In the genomic region with DNA sequence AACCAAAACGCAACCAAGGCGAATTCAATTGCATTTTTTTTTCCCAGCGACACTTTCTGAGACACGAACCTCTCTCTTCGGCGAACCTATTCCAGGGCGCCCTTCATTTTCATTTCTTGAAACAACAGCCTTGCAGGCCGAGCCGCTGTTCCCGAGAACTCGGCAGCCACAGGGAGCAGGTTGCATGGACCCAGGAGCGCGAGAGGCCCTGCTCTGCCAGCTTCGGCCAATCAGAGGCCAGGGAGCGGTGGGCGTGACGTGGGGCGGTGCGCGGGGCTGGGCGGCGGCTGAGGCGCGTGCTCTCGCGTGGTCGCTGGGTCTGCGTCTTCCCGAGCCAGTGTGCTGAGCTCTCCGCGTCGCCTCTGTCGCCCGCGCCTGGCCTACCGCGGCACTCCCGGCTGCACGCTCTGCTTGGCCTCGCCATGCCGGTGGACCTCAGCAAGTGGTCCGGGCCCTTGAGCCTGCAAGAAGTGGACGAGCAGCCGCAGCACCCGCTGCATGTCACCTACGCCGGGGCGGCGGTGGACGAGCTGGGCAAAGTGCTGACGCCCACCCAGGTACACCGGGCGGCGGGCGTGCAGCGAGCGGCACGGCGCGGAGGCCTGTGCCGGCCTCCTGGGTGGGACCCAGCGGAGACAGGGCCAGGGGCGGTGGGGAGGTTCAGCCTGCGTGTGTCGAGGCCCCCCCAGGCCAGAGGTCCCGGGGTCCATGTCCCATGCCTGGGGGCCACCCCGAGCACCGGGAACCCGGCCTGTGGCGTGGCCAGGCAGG, we compare ENCODE assay signal across 1 cellular context.
A peak's percentile ranks its signal among the peaks of the same experiment; 100 is the strongest.
TF ChIP-seq lines count a peak whose summit lies in the region.

A gene (plus strand): TSS at position 337 of the 771 bp plus-strand sequence. CDS start 86 bp downstream, at position 423.

TF ChIP-seq in HepG2, 621 proteins besides CTCF, POLR2A, EP300 and RAD21 (continued from another document and continues in another):
- TF ChIP-seq SRSF1 (optimal IDR thresholded peaks at IDR 0.05; ENCODE audit: low read depth, low read length) = no peak
- TF ChIP-seq KDM3A (CRISPR knock-in tag; IDR thresholded peaks at IDR 0.05; ENCODE audit: low read depth) = peak; percentile 51; the same call in 1 of the 2 replicates
- TF ChIP-seq, protein P1, sequence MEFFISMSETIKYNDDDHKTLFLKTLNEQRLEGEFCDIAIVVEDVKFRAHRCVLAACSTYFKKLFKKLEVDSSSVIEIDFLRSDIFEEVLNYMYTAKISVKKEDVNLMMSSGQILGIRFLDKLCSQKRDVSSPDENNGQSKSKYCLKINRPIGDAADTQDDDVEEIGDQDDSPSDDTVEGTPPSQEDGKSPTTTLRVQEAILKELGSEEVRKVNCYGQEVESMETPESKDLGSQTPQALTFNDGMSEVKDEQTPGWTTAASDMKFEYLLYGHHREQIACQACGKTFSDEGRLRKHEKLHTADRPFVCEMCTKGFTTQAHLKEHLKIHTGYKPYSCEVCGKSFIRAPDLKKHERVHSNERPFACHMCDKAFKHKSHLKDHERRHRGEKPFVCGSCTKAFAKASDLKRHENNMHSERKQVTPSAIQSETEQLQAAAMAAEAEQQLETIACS (CRISPR knock-in tag; IDR thresholded peaks at IDR 0.05) = peak; percentile 35; the same call in 1 of the 2 replicates
- TF ChIP-seq NR2F2 (IDR thresholded peaks at IDR 0.05; ENCODE audit: borderline replicate concordance, low read depth) = no peak; the same call in 1 of the 2 replicates
- TF ChIP-seq BRCA1 (CRISPR knock-in tag; IDR thresholded peaks at IDR 0.05) = peak; percentile 82; the same call in 1 of the 2 replicates
- no peak for TF ChIP-seq ATM (IDR thresholded peaks at IDR 0.05; ENCODE audit: borderline replicate concordance)
- TF ChIP-seq, protein P2, sequence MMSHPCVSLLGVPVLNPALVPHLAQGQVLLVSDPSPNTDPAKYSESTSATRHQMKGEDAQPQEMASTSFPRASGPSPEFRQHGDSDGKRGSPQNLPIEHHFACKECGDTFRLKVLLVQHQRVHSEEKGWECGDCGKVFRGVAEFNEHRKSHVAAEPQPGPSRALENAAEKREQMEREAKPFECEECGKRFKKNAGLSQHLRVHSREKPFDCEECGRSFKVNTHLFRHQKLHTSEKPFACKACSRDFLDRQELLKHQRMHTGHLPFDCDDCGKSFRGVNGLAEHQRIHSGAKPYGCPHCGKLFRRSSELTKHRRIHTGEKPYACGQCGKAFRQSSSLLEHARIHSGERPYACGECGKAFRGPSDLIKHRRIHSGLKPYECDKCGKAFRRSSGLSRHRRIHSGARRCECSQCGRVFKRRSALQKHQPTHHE (CRISPR knock-in tag; IDR thresholded peaks at IDR 0.05; ENCODE audit: borderline replicate concordance) = peak; percentile 86; the same call in 1 of the 2 replicates
- TF ChIP-seq PAX8 (CRISPR knock-in tag; IDR thresholded peaks at IDR 0.05; ENCODE audit: borderline replicate concordance) = 0 out of 2 replicates have a peak, but pooled peaks have one; percentile 31
- TF ChIP-seq ZNF883 (CRISPR knock-in tag; IDR thresholded peaks at IDR 0.05; ENCODE audit: not compliant biosample characterization) = peak; percentile 96
- TF ChIP-seq CBX1 (IDR thresholded peaks at IDR 0.05; ENCODE audit: low read depth) = peak; percentile 76
- TF ChIP-seq HMG20A (CRISPR knock-in tag; IDR thresholded peaks at IDR 0.05; ENCODE audit: borderline replicate concordance) = peak; percentile 58
- 0 out of 2 replicates have a peak, but pooled peaks have one; percentile 4 for TF ChIP-seq SIX1 (CRISPR knock-in tag; IDR thresholded peaks at IDR 0.05; ENCODE audit: borderline replicate concordance)
- no peak for TF ChIP-seq DNMT3B (CRISPR knock-in tag; conservative IDR thresholded peaks at IDR 0.05)
- TF ChIP-seq MAFF (IDR thresholded peaks at IDR 0.05; ENCODE audit: low read depth, low read length) = no peak
- TF ChIP-seq MYC (CRISPR knock-in tag; IDR thresholded peaks at IDR 0.05; ENCODE audit: borderline replicate concordance) = peak; percentile 97
- TF ChIP-seq, protein P3, sequence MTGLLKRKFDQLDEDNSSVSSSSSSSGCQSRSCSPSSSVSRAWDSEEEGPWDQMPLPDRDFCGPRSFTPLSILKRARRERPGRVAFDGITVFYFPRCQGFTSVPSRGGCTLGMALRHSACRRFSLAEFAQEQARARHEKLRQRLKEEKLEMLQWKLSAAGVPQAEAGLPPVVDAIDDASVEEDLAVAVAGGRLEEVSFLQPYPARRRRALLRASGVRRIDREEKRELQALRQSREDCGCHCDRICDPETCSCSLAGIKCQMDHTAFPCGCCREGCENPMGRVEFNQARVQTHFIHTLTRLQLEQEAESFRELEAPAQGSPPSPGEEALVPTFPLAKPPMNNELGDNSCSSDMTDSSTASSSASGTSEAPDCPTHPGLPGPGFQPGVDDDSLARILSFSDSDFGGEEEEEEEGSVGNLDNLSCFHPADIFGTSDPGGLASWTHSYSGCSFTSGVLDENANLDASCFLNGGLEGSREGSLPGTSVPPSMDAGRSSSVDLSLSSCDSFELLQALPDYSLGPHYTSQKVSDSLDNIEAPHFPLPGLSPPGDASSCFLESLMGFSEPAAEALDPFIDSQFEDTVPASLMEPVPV (CRISPR knock-in tag; IDR thresholded peaks at IDR 0.05) = peak; percentile 91
- no peak; the same call in 1 of the 2 replicates for TF ChIP-seq ZNF17 (CRISPR knock-in tag; IDR thresholded peaks at IDR 0.05)
- TF ChIP-seq, protein P4, sequence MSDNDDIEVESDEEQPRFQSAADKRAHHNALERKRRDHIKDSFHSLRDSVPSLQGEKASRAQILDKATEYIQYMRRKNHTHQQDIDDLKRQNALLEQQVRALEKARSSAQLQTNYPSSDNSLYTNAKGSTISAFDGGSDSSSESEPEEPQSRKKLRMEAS (IDR thresholded peaks at IDR 0.05) = peak; percentile 96
- TF ChIP-seq FLYWCH1 (CRISPR knock-in tag; IDR thresholded peaks at IDR 0.05) = 0 out of 2 replicates have a peak, but pooled peaks have one; percentile 72
- peak; percentile 83 for TF ChIP-seq ZNF761 (CRISPR knock-in tag; conservative IDR thresholded peaks at IDR 0.05)
- peak; percentile 35; the same call in 1 of the 2 replicates for TF ChIP-seq CEBPG (CRISPR knock-in tag; IDR thresholded peaks at IDR 0.05)
- TF ChIP-seq ZFP36 (IDR thresholded peaks at IDR 0.05; ENCODE audit: borderline replicate concordance, low read depth, low read length, partially characterized antibody) = no peak
- no peak for TF ChIP-seq NFIB (CRISPR knock-in tag; IDR thresholded peaks at IDR 0.05; ENCODE audit: borderline replicate concordance)
- TF ChIP-seq ZNF709 (CRISPR knock-in tag; IDR thresholded peaks at IDR 0.05) = peak; percentile 82; the same call in 1 of the 2 replicates
- peak; percentile 76; the same call in 1 of the 2 replicates for TF ChIP-seq ARNTL (CRISPR knock-in tag; IDR thresholded peaks at IDR 0.05)
- TF ChIP-seq ZNF816 (CRISPR knock-in tag; IDR thresholded peaks at IDR 0.05; ENCODE audit: borderline replicate concordance) = no peak
- TF ChIP-seq ZSCAN30 (CRISPR knock-in tag; IDR thresholded peaks at IDR 0.05) = no peak
- TF ChIP-seq TBP (CRISPR knock-in tag; IDR thresholded peaks at IDR 0.05) = no peak
- TF ChIP-seq, protein P5, sequence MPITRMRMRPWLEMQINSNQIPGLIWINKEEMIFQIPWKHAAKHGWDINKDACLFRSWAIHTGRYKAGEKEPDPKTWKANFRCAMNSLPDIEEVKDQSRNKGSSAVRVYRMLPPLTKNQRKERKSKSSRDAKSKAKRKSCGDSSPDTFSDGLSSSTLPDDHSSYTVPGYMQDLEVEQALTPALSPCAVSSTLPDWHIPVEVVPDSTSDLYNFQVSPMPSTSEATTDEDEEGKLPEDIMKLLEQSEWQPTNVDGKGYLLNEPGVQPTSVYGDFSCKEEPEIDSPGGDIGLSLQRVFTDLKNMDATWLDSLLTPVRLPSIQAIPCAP (CRISPR knock-in tag; IDR thresholded peaks at IDR 0.05; ENCODE audit: low read depth) = no peak; the same call in none of the 2 replicates
- no peak; the same call in 1 of the 2 replicates for TF ChIP-seq GFI1 (CRISPR knock-in tag; IDR thresholded peaks at IDR 0.05; ENCODE audit: borderline replicate concordance)
- TF ChIP-seq BRD4 (CRISPR knock-in tag; IDR thresholded peaks at IDR 0.05) = peak; percentile 96
- no peak for TF ChIP-seq SMARCC2 (IDR thresholded peaks at IDR 0.05)
- TF ChIP-seq, protein P6, sequence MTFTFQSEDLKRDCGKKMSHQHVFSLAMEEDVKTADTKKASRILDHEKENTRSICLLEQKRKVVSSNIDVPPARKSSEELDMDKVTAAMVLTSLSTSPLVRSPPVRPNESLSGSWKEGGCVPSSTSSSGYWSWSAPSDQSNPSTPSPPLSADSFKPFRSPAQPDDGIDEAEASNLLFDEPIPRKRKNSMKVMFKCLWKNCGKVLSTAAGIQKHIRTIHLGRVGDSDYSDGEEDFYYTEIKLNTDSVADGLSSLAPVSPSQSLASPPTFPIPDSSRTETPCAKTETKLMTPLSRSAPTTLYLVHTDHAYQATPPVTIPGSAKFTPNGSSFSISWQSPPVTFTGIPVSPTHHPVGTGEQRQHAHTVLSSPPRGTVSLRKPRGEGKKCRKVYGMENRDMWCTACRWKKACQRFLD (CRISPR knock-in tag; IDR thresholded peaks at IDR 0.05; ENCODE audit: borderline replicate concordance) = 0 out of 2 replicates have a peak, but pooled peaks have one; percentile 67
- peak; percentile 81; the same call in 1 of the 2 replicates for TF ChIP-seq ZFP36L1 (CRISPR knock-in tag; IDR thresholded peaks at IDR 0.05)
- TF ChIP-seq ZNF34 (CRISPR knock-in tag; IDR thresholded peaks at IDR 0.05; ENCODE audit: borderline replicate concordance) = no peak
- no peak for TF ChIP-seq FOXP1 (IDR thresholded peaks at IDR 0.05)
- 0 out of 2 replicates have a peak, but pooled peaks have one; percentile 28 for TF ChIP-seq FOXP1 (CRISPR knock-in tag; IDR thresholded peaks at IDR 0.05)
- TF ChIP-seq RFXANK (CRISPR knock-in tag; IDR thresholded peaks at IDR 0.05) = peak; percentile 37; the same call in 1 of the 2 replicates
- TF ChIP-seq, protein P7, sequence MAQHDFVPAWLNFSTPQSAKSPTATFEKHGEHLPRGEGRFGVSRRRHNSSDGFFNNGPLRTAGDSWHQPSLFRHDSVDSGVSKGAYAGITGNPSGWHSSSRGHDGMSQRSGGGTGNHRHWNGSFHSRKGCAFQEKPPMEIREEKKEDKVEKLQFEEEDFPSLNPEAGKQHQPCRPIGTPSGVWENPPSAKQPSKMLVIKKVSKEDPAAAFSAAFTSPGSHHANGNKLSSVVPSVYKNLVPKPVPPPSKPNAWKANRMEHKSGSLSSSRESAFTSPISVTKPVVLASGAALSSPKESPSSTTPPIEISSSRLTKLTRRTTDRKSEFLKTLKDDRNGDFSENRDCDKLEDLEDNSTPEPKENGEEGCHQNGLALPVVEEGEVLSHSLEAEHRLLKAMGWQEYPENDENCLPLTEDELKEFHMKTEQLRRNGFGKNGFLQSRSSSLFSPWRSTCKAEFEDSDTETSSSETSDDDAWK (CRISPR knock-in tag; IDR thresholded peaks at IDR 0.05) = no peak
- TF ChIP-seq KMT2A (CRISPR knock-in tag; IDR thresholded peaks at IDR 0.05) = peak; percentile 94
- TF ChIP-seq HIVEP1 (CRISPR knock-in tag; IDR thresholded peaks at IDR 0.05) = no peak; the same call in 1 of the 2 replicates
- no peak for TF ChIP-seq XRCC5 (optimal IDR thresholded peaks at IDR 0.05; ENCODE audit: low read length)
- no peak for TF ChIP-seq CC2D1A (CRISPR knock-in tag; IDR thresholded peaks at IDR 0.05)
- TF ChIP-seq YEATS4 (CRISPR knock-in tag; IDR thresholded peaks at IDR 0.05; ENCODE audit: borderline replicate concordance) = peak; percentile 90
- TF ChIP-seq ZNF382 (CRISPR knock-in tag; IDR thresholded peaks at IDR 0.05; ENCODE audit: borderline replicate concordance) = no peak
- TF ChIP-seq, protein P8, sequence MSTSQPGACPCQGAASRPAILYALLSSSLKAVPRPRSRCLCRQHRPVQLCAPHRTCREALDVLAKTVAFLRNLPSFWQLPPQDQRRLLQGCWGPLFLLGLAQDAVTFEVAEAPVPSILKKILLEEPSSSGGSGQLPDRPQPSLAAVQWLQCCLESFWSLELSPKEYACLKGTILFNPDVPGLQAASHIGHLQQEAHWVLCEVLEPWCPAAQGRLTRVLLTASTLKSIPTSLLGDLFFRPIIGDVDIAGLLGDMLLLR (CRISPR knock-in tag; IDR thresholded peaks at IDR 0.05) = peak; percentile 93
- TF ChIP-seq, protein P9, sequence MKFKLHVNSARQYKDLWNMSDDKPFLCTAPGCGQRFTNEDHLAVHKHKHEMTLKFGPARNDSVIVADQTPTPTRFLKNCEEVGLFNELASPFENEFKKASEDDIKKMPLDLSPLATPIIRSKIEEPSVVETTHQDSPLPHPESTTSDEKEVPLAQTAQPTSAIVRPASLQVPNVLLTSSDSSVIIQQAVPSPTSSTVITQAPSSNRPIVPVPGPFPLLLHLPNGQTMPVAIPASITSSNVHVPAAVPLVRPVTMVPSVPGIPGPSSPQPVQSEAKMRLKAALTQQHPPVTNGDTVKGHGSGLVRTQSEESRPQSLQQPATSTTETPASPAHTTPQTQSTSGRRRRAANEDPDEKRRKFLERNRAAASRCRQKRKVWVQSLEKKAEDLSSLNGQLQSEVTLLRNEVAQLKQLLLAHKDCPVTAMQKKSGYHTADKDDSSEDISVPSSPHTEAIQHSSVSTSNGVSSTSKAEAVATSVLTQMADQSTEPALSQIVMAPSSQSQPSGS (CRISPR knock-in tag; IDR thresholded peaks at IDR 0.05) = no peak
- TF ChIP-seq, protein P10, sequence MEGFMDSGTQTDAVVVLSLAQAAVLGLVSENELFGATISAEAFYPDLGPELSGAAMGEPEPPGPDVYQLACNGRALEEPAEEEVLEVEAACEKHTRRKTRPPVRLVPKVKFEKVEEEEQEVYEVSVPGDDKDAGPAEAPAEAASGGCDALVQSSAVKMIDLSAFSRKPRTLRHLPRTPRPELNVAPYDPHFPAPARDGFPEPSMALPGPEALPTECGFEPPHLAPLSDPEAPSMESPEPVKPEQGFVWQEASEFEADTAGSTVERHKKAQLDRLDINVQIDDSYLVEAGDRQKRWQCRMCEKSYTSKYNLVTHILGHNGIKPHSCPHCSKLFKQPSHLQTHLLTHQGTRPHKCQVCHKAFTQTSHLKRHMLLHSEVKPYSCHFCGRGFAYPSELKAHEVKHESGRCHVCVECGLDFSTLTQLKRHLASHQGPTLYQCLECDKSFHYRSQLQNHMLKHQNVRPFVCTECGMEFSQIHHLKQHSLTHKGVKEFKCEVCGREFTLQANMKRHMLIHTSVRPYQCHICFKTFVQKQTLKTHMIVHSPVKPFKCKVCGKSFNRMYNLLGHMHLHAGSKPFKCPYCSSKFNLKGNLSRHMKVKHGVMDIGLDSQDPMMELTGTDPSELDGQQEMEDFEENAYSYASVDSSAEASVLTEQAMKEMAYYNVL (CRISPR knock-in tag; IDR thresholded peaks at IDR 0.05; ENCODE audit: borderline replicate concordance) = peak; percentile 66
- TF ChIP-seq, protein P11, sequence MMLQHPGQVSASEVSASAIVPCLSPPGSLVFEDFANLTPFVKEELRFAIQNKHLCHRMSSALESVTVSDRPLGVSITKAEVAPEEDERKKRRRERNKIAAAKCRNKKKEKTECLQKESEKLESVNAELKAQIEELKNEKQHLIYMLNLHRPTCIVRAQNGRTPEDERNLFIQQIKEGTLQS (CRISPR knock-in tag; IDR thresholded peaks at IDR 0.05) = peak; percentile 53
- no peak; the same call in 1 of the 2 replicates for TF ChIP-seq ZC3H4 (CRISPR knock-in tag; IDR thresholded peaks at IDR 0.05; ENCODE audit: borderline replicate concordance)
- no peak; the same call in none of the 2 replicates for TF ChIP-seq TOPORS (CRISPR knock-in tag; IDR thresholded peaks at IDR 0.05)
- no peak for TF ChIP-seq SETDB1 (CRISPR knock-in tag; IDR thresholded peaks at IDR 0.05; ENCODE audit: borderline replicate concordance)
- 0 out of 2 replicates have a peak, but pooled peaks have one; percentile 79 for TF ChIP-seq ZNF879 (CRISPR knock-in tag; IDR thresholded peaks at IDR 0.05)
- TF ChIP-seq ZNF446 (CRISPR knock-in tag; IDR thresholded peaks at IDR 0.05) = peak; percentile 56
- TF ChIP-seq AKAP8 (CRISPR knock-in tag; IDR thresholded peaks at IDR 0.05) = peak; percentile 65
- peak; percentile 42; the same call in 1 of the 2 replicates for TF ChIP-seq ZC3H13 (CRISPR knock-in tag; IDR thresholded peaks at IDR 0.05)
- TF ChIP-seq NR2F1 (CRISPR knock-in tag; IDR thresholded peaks at IDR 0.05) = 0 out of 4 replicates have a peak, but pooled peaks of 1 of the 2 experiments have one; percentile 9
